ENCODE assay signal across 2 cellular contexts in the genomic region with DNA sequence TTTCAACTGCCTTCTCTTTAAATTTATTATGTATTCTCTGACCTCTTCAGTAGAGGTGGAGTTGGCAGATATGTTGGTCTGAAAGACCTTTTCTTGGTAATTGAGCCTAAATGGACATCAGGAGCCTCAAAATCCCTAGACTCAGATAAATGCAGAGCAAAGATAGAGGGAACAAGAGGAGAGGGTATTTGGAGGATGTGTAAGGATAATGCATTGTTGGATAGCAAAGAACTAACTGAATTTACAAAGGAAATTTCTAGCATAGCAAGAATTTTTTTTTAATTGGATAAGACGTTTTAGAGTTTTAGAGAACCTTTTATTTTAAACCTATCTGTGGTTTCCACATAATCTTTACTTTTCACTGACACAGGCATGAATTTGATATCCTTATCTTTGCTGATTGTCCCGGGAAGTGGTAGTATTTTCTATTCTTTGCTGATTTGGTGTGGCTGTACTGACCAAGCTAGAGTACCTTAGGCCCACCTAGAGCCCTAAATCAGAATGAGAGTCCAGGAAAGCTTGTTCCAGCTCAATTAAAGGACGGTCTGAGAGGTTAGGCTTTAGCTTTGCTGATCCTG.
TF ChIP-seq lines count a peak whose summit lies in the region.

No MANE protein-coding gene starts in this region.

TF ChIP-seq in SK-N-SH treated with all-trans-retinoic acid at 6 μM for 48 hours, 23 proteins besides CTCF, POLR2A, EP300 and RAD21 (continued from another document):
- TF ChIP-seq, protein P1, sequence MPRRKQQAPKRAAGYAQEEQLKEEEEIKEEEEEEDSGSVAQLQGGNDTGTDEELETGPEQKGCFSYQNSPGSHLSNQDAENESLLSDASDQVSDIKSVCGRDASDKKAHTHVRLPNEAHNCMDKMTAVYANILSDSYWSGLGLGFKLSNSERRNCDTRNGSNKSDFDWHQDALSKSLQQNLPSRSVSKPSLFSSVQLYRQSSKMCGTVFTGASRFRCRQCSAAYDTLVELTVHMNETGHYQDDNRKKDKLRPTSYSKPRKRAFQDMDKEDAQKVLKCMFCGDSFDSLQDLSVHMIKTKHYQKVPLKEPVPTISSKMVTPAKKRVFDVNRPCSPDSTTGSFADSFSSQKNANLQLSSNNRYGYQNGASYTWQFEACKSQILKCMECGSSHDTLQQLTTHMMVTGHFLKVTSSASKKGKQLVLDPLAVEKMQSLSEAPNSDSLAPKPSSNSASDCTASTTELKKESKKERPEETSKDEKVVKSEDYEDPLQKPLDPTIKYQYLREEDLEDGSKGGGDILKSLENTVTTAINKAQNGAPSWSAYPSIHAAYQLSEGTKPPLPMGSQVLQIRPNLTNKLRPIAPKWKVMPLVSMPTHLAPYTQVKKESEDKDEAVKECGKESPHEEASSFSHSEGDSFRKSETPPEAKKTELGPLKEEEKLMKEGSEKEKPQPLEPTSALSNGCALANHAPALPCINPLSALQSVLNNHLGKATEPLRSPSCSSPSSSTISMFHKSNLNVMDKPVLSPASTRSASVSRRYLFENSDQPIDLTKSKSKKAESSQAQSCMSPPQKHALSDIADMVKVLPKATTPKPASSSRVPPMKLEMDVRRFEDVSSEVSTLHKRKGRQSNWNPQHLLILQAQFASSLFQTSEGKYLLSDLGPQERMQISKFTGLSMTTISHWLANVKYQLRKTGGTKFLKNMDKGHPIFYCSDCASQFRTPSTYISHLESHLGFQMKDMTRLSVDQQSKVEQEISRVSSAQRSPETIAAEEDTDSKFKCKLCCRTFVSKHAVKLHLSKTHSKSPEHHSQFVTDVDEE (CRISPR knock-in tag; IDR thresholded peaks at IDR 0.05) = no peak
- TF ChIP-seq ZFP30 (CRISPR knock-in tag; IDR thresholded peaks at IDR 0.05) (no peak), ZNF565 (CRISPR knock-in tag; conservative IDR thresholded peaks at IDR 0.05; ENCODE audit: low read depth) (no peak), TCF4 (CRISPR knock-in tag; IDR thresholded peaks at IDR 0.05; ENCODE audit: borderline replicate concordance) (no peak), OSR1 (CRISPR knock-in tag; IDR thresholded peaks at IDR 0.05) (no peak), CSDC2 (CRISPR knock-in tag; IDR thresholded peaks at IDR 0.05) (no peak), ARNTL (CRISPR knock-in tag; IDR thresholded peaks at IDR 0.05; ENCODE audit: borderline replicate concordance, low read depth) (no peak), ZFP3 (CRISPR knock-in tag; IDR thresholded peaks at IDR 0.05) (no peak), ZNF8 (CRISPR knock-in tag; IDR thresholded peaks at IDR 0.05) (no peak), TOX (CRISPR knock-in tag; IDR thresholded peaks at IDR 0.05; ENCODE audit: borderline replicate concordance) (no peak), RARB (CRISPR knock-in tag; IDR thresholded peaks at IDR 0.05) (no peak)
- TF ChIP-seq, protein P2, sequence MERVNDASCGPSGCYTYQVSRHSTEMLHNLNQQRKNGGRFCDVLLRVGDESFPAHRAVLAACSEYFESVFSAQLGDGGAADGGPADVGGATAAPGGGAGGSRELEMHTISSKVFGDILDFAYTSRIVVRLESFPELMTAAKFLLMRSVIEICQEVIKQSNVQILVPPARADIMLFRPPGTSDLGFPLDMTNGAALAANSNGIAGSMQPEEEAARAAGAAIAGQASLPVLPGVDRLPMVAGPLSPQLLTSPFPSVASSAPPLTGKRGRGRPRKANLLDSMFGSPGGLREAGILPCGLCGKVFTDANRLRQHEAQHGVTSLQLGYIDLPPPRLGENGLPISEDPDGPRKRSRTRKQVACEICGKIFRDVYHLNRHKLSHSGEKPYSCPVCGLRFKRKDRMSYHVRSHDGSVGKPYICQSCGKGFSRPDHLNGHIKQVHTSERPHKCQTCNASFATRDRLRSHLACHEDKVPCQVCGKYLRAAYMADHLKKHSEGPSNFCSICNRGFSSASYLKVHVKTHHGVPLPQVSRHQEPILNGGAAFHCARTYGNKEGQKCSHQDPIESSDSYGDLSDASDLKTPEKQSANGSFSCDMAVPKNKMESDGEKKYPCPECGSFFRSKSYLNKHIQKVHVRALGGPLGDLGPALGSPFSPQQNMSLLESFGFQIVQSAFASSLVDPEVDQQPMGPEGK (CRISPR knock-in tag; IDR thresholded peaks at IDR 0.05; ENCODE audit: borderline replicate concordance) = no peak
- TF ChIP-seq, protein P3, sequence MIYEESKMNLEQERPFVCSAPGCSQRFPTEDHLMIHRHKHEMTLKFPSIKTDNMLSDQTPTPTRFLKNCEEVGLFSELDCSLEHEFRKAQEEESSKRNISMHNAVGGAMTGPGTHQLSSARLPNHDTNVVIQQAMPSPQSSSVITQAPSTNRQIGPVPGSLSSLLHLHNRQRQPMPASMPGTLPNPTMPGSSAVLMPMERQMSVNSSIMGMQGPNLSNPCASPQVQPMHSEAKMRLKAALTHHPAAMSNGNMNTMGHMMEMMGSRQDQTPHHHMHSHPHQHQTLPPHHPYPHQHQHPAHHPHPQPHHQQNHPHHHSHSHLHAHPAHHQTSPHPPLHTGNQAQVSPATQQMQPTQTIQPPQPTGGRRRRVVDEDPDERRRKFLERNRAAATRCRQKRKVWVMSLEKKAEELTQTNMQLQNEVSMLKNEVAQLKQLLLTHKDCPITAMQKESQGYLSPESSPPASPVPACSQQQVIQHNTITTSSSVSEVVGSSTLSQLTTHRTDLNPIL (CRISPR knock-in tag; IDR thresholded peaks at IDR 0.05; ENCODE audit: low read depth) = no peak
- TF ChIP-seq, protein P4, sequence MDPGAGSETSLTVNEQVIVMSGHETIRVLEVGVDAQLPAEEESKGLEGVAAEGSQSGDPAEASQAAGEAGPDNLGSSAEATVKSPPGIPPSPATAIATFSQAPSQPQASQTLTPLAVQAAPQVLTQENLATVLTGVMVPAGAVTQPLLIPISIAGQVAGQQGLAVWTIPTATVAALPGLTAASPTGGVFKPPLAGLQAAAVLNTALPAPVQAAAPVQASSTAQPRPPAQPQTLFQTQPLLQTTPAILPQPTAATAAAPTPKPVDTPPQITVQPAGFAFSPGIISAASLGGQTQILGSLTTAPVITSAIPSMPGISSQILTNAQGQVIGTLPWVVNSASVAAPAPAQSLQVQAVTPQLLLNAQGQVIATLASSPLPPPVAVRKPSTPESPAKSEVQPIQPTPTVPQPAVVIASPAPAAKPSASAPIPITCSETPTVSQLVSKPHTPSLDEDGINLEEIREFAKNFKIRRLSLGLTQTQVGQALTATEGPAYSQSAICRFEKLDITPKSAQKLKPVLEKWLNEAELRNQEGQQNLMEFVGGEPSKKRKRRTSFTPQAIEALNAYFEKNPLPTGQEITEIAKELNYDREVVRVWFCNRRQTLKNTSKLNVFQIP (CRISPR knock-in tag; IDR thresholded peaks at IDR 0.05; ENCODE audit: borderline replicate concordance, low read depth) = no peak
TF ChIP-seq in SK-N-SH treated with all-trans-retinoic acid at 6 μM for 48 hours: peak in this region for 0.

TF ChIP-seq in K562, 482 proteins besides CTCF, POLR2A, EP300 and RAD21 (continued from another document):
- TF ChIP-seq, protein P5, sequence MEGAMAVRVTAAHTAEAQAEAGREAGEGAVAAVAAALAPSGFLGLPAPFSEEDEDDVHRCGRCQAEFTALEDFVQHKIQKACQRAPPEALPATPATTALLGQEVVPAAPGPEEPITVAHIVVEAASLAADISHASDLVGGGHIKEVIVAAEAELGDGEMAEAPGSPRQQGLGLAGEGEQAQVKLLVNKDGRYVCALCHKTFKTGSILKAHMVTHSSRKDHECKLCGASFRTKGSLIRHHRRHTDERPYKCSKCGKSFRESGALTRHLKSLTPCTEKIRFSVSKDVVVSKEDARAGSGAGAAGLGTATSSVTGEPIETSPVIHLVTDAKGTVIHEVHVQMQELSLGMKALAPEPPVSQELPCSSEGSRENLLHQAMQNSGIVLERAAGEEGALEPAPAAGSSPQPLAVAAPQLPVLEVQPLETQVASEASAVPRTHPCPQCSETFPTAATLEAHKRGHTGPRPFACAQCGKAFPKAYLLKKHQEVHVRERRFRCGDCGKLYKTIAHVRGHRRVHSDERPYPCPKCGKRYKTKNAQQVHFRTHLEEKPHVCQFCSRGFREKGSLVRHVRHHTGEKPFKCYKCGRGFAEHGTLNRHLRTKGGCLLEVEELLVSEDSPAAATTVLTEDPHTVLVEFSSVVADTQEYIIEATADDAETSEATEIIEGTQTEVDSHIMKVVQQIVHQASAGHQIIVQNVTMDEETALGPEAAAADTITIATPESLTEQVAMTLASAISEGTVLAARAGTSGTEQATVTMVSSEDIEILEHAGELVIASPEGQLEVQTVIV (CRISPR knock-in tag; IDR thresholded peaks at IDR 0.05; ENCODE audit: borderline replicate concordance) = no peak
- TF ChIP-seq XRCC5 (IDR thresholded peaks at IDR 0.05; ENCODE audit: low read depth, low read length) (no peak), SMARCB1 (IDR thresholded peaks at IDR 0.05; ENCODE audit: insufficient read length, low read depth) (peak; percentile 75), RCOR1 (IDR thresholded peaks at IDR 0.05; ENCODE audit: borderline replicate concordance in 1 of 2, low read depth in 2 of 2, low read length in 2 of 2) (peak in 1 of 2 experiments; percentile 68; a peak in 1 of 4 replicates), MEIS2 (IDR thresholded peaks at IDR 0.05; ENCODE audit: partially characterized antibody) (peak; percentile 1), ARID1B (IDR thresholded peaks at IDR 0.05) (peak; percentile 41; the same call in 1 of the 2 replicates)
